ENCODE assay signal across 10 cellular contexts in the genomic region with DNA sequence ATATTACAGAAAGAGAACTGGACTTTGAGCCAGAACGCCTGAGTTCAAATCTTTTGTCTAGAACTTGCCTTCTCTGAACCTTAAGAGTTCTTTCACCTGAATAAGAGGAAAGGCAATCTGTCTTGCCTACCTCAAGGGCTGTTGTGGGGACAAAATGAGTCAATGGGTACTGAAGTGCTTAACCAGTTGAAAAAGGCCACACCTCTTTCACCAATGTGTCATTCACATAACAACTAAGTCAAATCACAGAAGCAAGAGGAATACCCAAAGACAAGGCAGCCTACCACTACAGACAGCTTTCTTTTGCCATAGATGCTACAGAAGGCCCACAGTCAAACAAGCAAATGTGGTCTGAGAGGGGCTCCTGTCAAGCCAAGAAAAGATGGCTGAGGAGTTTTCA. TPM values are rescaled to one million over a fixed set of nuclear protein-coding genes. Genes with fewer than 3 reads are reported as not detected.
A peak's percentile ranks its signal among the peaks of the same experiment; 100 is the strongest.
DNase-seq lines count a peak whose midpoint lies in the region; ATAC-seq and TF ChIP-seq lines count a peak whose summit lies in the region.
"Had no signal": no experiment of that assay in that cellular context is flagged by ENCODE, and none has a peak within 500 bp of the region (broad histone marks: within the 10 kb centered on the region; RNA-seq: fewer than 3 reads in every experiment).

No MANE protein-coding gene starts in this region.

- no peak for TF ChIP-seq EP300 in esophagus muscularis mucosa (IDR thresholded peaks at IDR 0.05)

- peak overlapping the region in 4 of 11 experiments; percentile 12 to 81 (median 76); a peak in 4 of 22 replicates for H3K9ac ChIP-seq in BLaER1 treated with 17β-estradiol and CSF1 and Interleukin-3, amounts not matched to agents 10 nM and 100 nM

- TF ChIP-seq POLR2A in esophagus muscularis mucosa (IDR thresholded peaks at IDR 0.05; ENCODE audit: low read depth): no peak

- peaks cover 56 to 98% (median 67%) of the 10 kb centered on the region in 11 experiments; a peak in 21 of 22 replicates for H3K36me3 ChIP-seq in BLaER1 treated with 17β-estradiol and CSF1 and Interleukin-3, amounts not matched to agents 10 nM and 100 nM
- peaks cover 21 to 56% (median 41%) of the 10 kb centered on the region in 4 donors for H3K36me3 ChIP-seq in esophagus muscularis mucosa

- H3K27me3 ChIP-seq in BLaER1 treated with 17β-estradiol and CSF1 and Interleukin-3, amounts not matched to agents 10 nM and 100 nM: no peaks in the 10 kb centered on the region
- no peaks in the 10 kb centered on the region for H3K27me3 ChIP-seq in esophagus muscularis mucosa
- H3K27me3 ChIP-seq: pancreas had no signal

- DNase-seq in esophagus muscularis mucosa (ENCODE audit: extremely low spot score) (peak; percentile 29), NCI-H1436 (lab: John Stamatoyannopoulos, UW) (no peak), NOMO-1 treated with dmso at 0.1 percent for 144 hours (lab: John Stamatoyannopoulos, UW; ENCODE audit: unreplicated experiment) (no peak), coronary artery (ENCODE audit: low spot score) (no peak), retina (no peak)
- DNase-seq: pancreas, PC-9 had no signal

- no peak for TF ChIP-seq CTCF in esophagus muscularis mucosa (IDR thresholded peaks at IDR 0.05)
- no peak for TF ChIP-seq CTCF in coronary artery (IDR thresholded peaks at IDR 0.05)

- peak overlapping the region in 9 of 11 experiments; percentile 29 to 89 (median 87); a peak in 18 of 22 replicates for H3K27ac ChIP-seq in BLaER1 treated with 17β-estradiol and CSF1 and Interleukin-3, amounts not matched to agents 10 nM and 100 nM
- no peak overlapping the region for H3K27ac ChIP-seq in esophagus muscularis mucosa (replicated peaks in 1 of 4)
- H3K27ac ChIP-seq in coronary artery: no peak overlapping the region
- H3K27ac ChIP-seq: pancreas, PC-9 had no signal

- peaks cover 0 to 88% (median 10%) of the 10 kb centered on the region in 11 experiments; a peak in 11 of 22 replicates for H4K20me1 ChIP-seq in BLaER1 treated with 17β-estradiol and CSF1 and Interleukin-3, amounts not matched to agents 10 nM and 100 nM

- H3K9me3 ChIP-seq in BLaER1 treated with 17β-estradiol and CSF1 and Interleukin-3, amounts not matched to agents 10 nM and 100 nM (replicated peaks in 1 of 11): no peaks in the 10 kb centered on the region
- no peaks in the 10 kb centered on the region for H3K9me3 ChIP-seq in esophagus muscularis mucosa
- H3K9me3 ChIP-seq: pancreas had no signal

- H3K4me1 ChIP-seq in BLaER1 treated with 17β-estradiol and CSF1 and Interleukin-3, amounts not matched to agents 10 nM and 100 nM: peaks cover 49 to 96% (median 91%) of the 10 kb centered on the region in 10 experiments
- peaks cover 17 to 38% (median 33%) of the 10 kb centered on the region in 4 donors for H3K4me1 ChIP-seq in esophagus muscularis mucosa

- intact Hi-C loops in esophagus muscularis mucosa (cut with DNase I): no loop called here

- peak overlapping the region; percentile 41 to 95 (median 91); a peak in 21 of 22 replicates for H3K4me2 ChIP-seq in BLaER1 treated with 17β-estradiol and CSF1 and Interleukin-3, amounts not matched to agents 10 nM and 100 nM
- H3K4me2 ChIP-seq: PC-9 had no signal

- H3K4me3 ChIP-seq in BLaER1 treated with 17β-estradiol and CSF1 and Interleukin-3, amounts not matched to agents 10 nM and 100 nM: 0 out of 20 replicates have a peak overlapping the region, but pooled peaks of 1 of the 10 experiments have one; percentile 26
- H3K4me3 ChIP-seq in esophagus muscularis mucosa (no peak overlapping the region), coronary artery (no peak overlapping the region)
- H3K4me3 ChIP-seq: pancreas, PC-9 had no signal

- peak; percentile 40 for ATAC-seq in GM18861 (IDR thresholded peaks at IDR 0.05; ENCODE audit: unreplicated experiment)
- ATAC-seq in HG03565 (IDR thresholded peaks at IDR 0.05; ENCODE audit: unreplicated experiment): peak; percentile 47
- ATAC-seq: pancreas had no signal

- 100% methylated on average over 1 of the region's 1 CpG for WGBS in esophagus muscularis mucosa

RNA-seq across cellular contexts. Expression of gene NBEAL2, which starts 39.7 kb away (rescaled TPM):
- total RNA-seq in esophagus muscularis mucosa: 10 to 100 TPM; 16.6 to 22.1 (median 21.2) TPM

RNA-seq across cellular contexts. Expression of gene CCDC12, which starts 42.7 kb away (rescaled TPM):
- 10 to 100 TPM; 27.5 to 54.8 (median 36.7) TPM for total RNA-seq in esophagus muscularis mucosa

Comparison
In these comparisons a context has a peak if more than half of its experiments do, and no peak if none do; other contexts are left out.
1. H3K27ac ChIP-seq: peak in BLaER1 treated with 17β-estradiol and CSF1 and Interleukin-3, amounts not matched to agents 10 nM and 100 nM (9 of 11); none in esophagus muscularis mucosa (0 of 4) and coronary artery (0 of 2).